In genomic region chr2:11983870-11984269, GRCh38 we compare ENCODE assay signal across 25 cellular contexts.
"Had no signal": no experiment of that assay in that cellular context is flagged by ENCODE, and none has a peak within 500 bp of the region (broad histone marks: within the 10 kb centered on the region; RNA-seq: fewer than 3 reads in every experiment).

No MANE protein-coding gene starts in this region.

- H3K27ac ChIP-seq: heart left ventricle, hepatocyte, lower lobe of right lung, parathyroid adenoma, prostate gland, right atrium auricular region, testis, tibial artery, upper lobe of left lung had no signal

- H3K27me3 Mint-ChIP-seq: memory B cell; naive B cell; stimulated activated memory B cell treated with anti-CD40 and anti-IgM and Interleukin-4, amounts not matched to agents 10 μg/mL and 1 μg/mL and 100 μg/mL, for 72 hours had no signal

- H3K4me1 ChIP-seq: lower lobe of right lung, parathyroid adenoma, prostate gland, right atrium auricular region, testis, tibial artery, upper lobe of left lung had no signal

- H3K36me3 Mint-ChIP-seq: memory B cell; mesothelial cell of epicardium; stimulated activated memory B cell treated with anti-CD40 and anti-IgM and Interleukin-4, amounts not matched to agents 10 μg/mL and 1 μg/mL and 100 μg/mL, for 72 hours had no signal

- H2AFZ ChIP-seq: hepatocyte, parathyroid adenoma had no signal

- H3K4me1 Mint-ChIP-seq: stimulated activated memory B cell treated with anti-CD40 and anti-IgM and Interleukin-4, amounts not matched to agents 10 μg/mL and 1 μg/mL and 100 μg/mL, for 72 hours had no signal

- DNase-seq: cerebellar nuclear complex; cortex of kidney; effector memory CD8-positive, alpha-beta T cell; heart left ventricle; kidney; left cardiac atrium; left ventricle myocardium superior; lower lobe of right lung; mucosa of descending colon; naive B cell; stimulated activated CD4-positive, alpha-beta T cell treated with anti-CD3 and anti-CD28 coated beads, Interleukin-4, amount 100 ng/mL, for 4 hours; stimulated activated naive CD8-positive, alpha-beta T cell treated with anti-CD3 and anti-CD28 coated beads, Interleukin-15, Interleukin-2, amounts not matched to agents 100 U/mL and 50 U/mL, for 24 hours; testis; tibial artery had no signal

- ATAC-seq: effector memory CD8-positive, alpha-beta T cell; heart left ventricle; left cardiac atrium; left ventricle myocardium superior; lower lobe of right lung; mucosa of descending colon; natural killer cell treated with Interleukin-12 subunit alpha and Interleukin-12 subunit beta and Interleukin-15 and Interleukin-18, amount 100 ng/mL, for 72 hours; sciatic nerve; stimulated activated memory B cell treated with anti-CD40 and anti-IgM and Interleukin-4, amounts not matched to agents 10 μg/mL and 1 μg/mL and 100 μg/mL, for 72 hours; stimulated activated naive CD8-positive, alpha-beta T cell treated with anti-CD3 and anti-CD28 coated beads, Interleukin-15, Interleukin-2, amounts not matched to agents 100 U/mL and 50 U/mL, for 24 hours had no signal

- H3K9me3 Mint-ChIP-seq: effector memory CD8-positive, alpha-beta T cell; memory B cell; natural killer cell treated with Interleukin-12 subunit alpha and Interleukin-12 subunit beta and Interleukin-15 and Interleukin-18, amount 100 ng/mL, for 72 hours; stimulated activated memory B cell treated with anti-CD40 and anti-IgM and Interleukin-4, amounts not matched to agents 10 μg/mL and 1 μg/mL and 100 μg/mL, for 72 hours had no signal

- H3K4me3 Mint-ChIP-seq: effector memory CD8-positive, alpha-beta T cell; memory B cell; mesothelial cell of epicardium; naive B cell; natural killer cell treated with Interleukin-12 subunit alpha and Interleukin-12 subunit beta and Interleukin-15 and Interleukin-18, amount 100 ng/mL, for 72 hours; neural crest cell; stimulated activated memory B cell treated with anti-CD40 and anti-IgM and Interleukin-4, amounts not matched to agents 10 μg/mL and 1 μg/mL and 100 μg/mL, for 72 hours had no signal

- H3K4me2 ChIP-seq: hepatocyte had no signal

- H3K36me3 ChIP-seq: heart left ventricle, lower lobe of right lung, prostate gland, right atrium auricular region, tibial artery, upper lobe of left lung had no signal

- H3K4me3 ChIP-seq: heart left ventricle, hepatocyte, lower lobe of right lung, mucosa of descending colon, prostate gland, right atrium auricular region, testis, tibial artery, upper lobe of left lung had no signal

- H3K27ac Mint-ChIP-seq: effector memory CD8-positive, alpha-beta T cell; memory B cell; mesothelial cell of epicardium; natural killer cell treated with Interleukin-12 subunit alpha and Interleukin-12 subunit beta and Interleukin-15 and Interleukin-18, amount 100 ng/mL, for 72 hours; stimulated activated memory B cell treated with anti-CD40 and anti-IgM and Interleukin-4, amounts not matched to agents 10 μg/mL and 1 μg/mL and 100 μg/mL, for 72 hours had no signal

- H3K27me3 ChIP-seq: heart left ventricle, hepatocyte, right atrium auricular region, testis, upper lobe of left lung had no signal

- H3K9ac ChIP-seq: parathyroid adenoma had no signal

- H3K79me2 ChIP-seq: hepatocyte, parathyroid adenoma had no signal

- H3K9me3 ChIP-seq: lower lobe of right lung, mucosa of descending colon, prostate gland, right atrium auricular region, testis, tibial artery, upper lobe of left lung had no signal
